26 cellular contexts compared by ENCODE assay signal in the genomic region with DNA sequence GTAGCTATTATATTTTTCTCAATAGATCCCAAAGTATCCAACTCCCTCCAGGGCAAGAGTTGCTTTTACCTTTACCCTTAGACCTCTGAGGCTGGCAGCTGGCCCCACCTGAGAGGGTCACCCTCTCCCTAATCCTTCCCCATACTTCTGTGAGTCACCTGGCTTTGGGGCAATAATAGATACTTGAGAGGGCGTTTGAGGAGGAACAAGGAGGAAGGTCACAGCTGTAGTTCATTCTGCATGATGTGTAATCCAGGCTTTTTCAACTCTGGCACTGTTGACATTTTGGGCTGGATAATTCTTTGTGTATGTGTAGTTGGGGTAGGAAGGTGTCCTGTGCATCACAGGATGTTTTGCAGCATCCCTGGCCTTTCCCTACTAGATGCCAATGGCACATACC. TPM values are rescaled to one million over a fixed set of nuclear protein-coding genes. Genes with fewer than 3 reads are reported as not detected.
DNase-seq lines count a peak whose midpoint lies in the region; ATAC-seq and TF ChIP-seq lines count a peak whose summit lies in the region.
"Had no signal": no experiment of that assay in that cellular context is flagged by ENCODE, and none has a peak within 500 bp of the region (broad histone marks: within the 10 kb centered on the region; RNA-seq: fewer than 3 reads in every experiment).

No MANE protein-coding gene starts in this region.

- no peaks in the 10 kb centered on the region for H3K9me3 ChIP-seq in left lung
- H3K9me3 ChIP-seq: adrenal gland, prostate gland, stomach, upper lobe of right lung had no signal

- no peaks in the 10 kb centered on the region for H3K36me3 ChIP-seq in left lung
- H3K36me3 ChIP-seq: adrenal gland, prostate gland, stomach, upper lobe of right lung had no signal

- peaks cover 31% of the 10 kb centered on the region for H3K36me3 Mint-ChIP-seq in dendritic cell treated with granulocyte-macrophage colony-stimulating factor and Interleukin-4, amounts not matched to agents 40 ng/mL and 50 ng/mL, for 4 days (ENCODE audit: low read depth)
- H3K36me3 Mint-ChIP-seq: natural killer cell had no signal

- H3K4me1 ChIP-seq in left lung = peaks cover 30 to 81% of the 10 kb centered on the region in 2 donors
- H3K4me1 ChIP-seq: prostate gland had no signal

- no peaks in the 10 kb centered on the region for H3K9me3 Mint-ChIP-seq in dendritic cell treated with granulocyte-macrophage colony-stimulating factor and Interleukin-4, amounts not matched to agents 40 ng/mL and 50 ng/mL, for 4 days
- H3K9me3 Mint-ChIP-seq: H9, natural killer cell had no signal

- intact Hi-C loops in dendritic cell treated with granulocyte-macrophage colony-stimulating factor and Interleukin-4, amounts not matched to agents 40 ng/mL and 50 ng/mL, for 4 days (cut with micrococcal nuclease) = no loop called here
- intact Hi-C loops in left lung (cut with DNase I) = no loop called here

- H3K27ac ChIP-seq in left lung = peak overlapping the region in 1 of 2 donors; percentile 73
- H3K27ac ChIP-seq: hepatocyte, prostate gland had no signal

- peaks cover 1% of the 10 kb centered on the region for H3K27me3 Mint-ChIP-seq in dendritic cell treated with granulocyte-macrophage colony-stimulating factor and Interleukin-4, amounts not matched to agents 40 ng/mL and 50 ng/mL, for 4 days

- peaks cover 66% of the 10 kb centered on the region for H3K4me1 Mint-ChIP-seq in dendritic cell treated with granulocyte-macrophage colony-stimulating factor and Interleukin-4, amounts not matched to agents 40 ng/mL and 50 ng/mL, for 4 days (ENCODE audit: low read depth)

- no peak overlapping the region for H3K4me3 Mint-ChIP-seq in dendritic cell treated with granulocyte-macrophage colony-stimulating factor and Interleukin-4, amounts not matched to agents 40 ng/mL and 50 ng/mL, for 4 days
- H3K4me3 Mint-ChIP-seq: activated CD4-positive, alpha-beta T cell treated with anti-CD3 and anti-CD28 coated beads for 36 hours; H9; natural killer cell had no signal

- peak; percentile 26 for DNase-seq in activated CD8-positive, alpha-beta memory T cell treated with anti-CD3 and anti-CD28 coated beads for 24 hours
- no peak for DNase-seq in activated CD8-positive, alpha-beta memory T cell treated with anti-CD3 and anti-CD28 coated beads, Interleukin-2, amount 50 U/mL, for 4 hours
- DNase-seq in left lung (no peak), Kasumi-1 (lab: John Stamatoyannopoulos, UW) (no peak), NCI-H1105 (lab: John Stamatoyannopoulos, UW) (no peak)
- DNase-seq in stimulated activated CD4-positive, alpha-beta T cell treated with anti-CD3 and anti-CD28 coated beads, Interleukin-2, amount 100 ng/mL, for 48 hours = no peak
- no peak for DNase-seq in stimulated activated CD8-positive, alpha-beta memory T cell treated with anti-CD3 and anti-CD28 coated beads, Interleukin-4, amount 100 ng/mL, for 48 hours
- DNase-seq: activated CD4-positive, alpha-beta T cell treated with anti-CD3 and anti-CD28 coated beads for 36 hours; activated CD8-positive, alpha-beta memory T cell treated with anti-CD3 and anti-CD28 coated beads, Interleukin-2, amount 50 U/mL, for 48 hours; activated effector memory CD4-positive, alpha-beta T cell treated with anti-CD3 and anti-CD28 coated beads, Interleukin-2, amount 50 U/mL, for 16 hours; C1 segment of cervical spinal cord; caudate nucleus; DMS 273 treated with DMSO at 0.1 percent for 48 hours; GDM1; H9; natural killer cell; NCI-H2029; SHP77; stimulated activated CD4-positive, alpha-beta T cell treated with anti-CD3 and anti-CD28 coated beads, Interleukin-4, amount 100 ng/mL, for 1 hour; stomach; upper lobe of right lung had no signal

- H3K4me3 ChIP-seq in left lung = no peak overlapping the region
- H3K4me3 ChIP-seq: adrenal gland, hepatocyte, prostate gland, skin epidermis, stomach, upper lobe of right lung had no signal

- H3K27ac Mint-ChIP-seq in dendritic cell treated with granulocyte-macrophage colony-stimulating factor and Interleukin-4, amounts not matched to agents 40 ng/mL and 50 ng/mL, for 4 days = peak overlapping the region; percentile 81
- H3K27ac Mint-ChIP-seq: activated CD4-positive, alpha-beta T cell treated with anti-CD3 and anti-CD28 coated beads for 36 hours; H9 had no signal

- peak; percentile 1 for ATAC-seq in left lung
- ATAC-seq: activated CD4-positive, alpha-beta T cell treated with anti-CD3 and anti-CD28 coated beads for 36 hours; natural killer cell; upper lobe of right lung had no signal

- H3K27me3 ChIP-seq in left lung = no peaks in the 10 kb centered on the region
- H3K27me3 ChIP-seq: adrenal gland, stomach, upper lobe of right lung had no signal

- no peak for TF ChIP-seq CTCF in left lung (IDR thresholded peaks at IDR 0.05)

RNA-seq across cellular contexts. Expression of gene BLVRA, which starts 3.4 kb away (rescaled TPM):
- 10 to 100 TPM; 78.1 to 83.8 TPM for total RNA-seq in left lung

RNA-seq across cellular contexts. Expression of gene COA1, which starts 32.6 kb away (rescaled TPM):
- total RNA-seq in left lung = 10 to 100 TPM; 41.5 to 43.8 TPM
